In genomic region chr17:27892866-27893769, GRCh38 we compare ENCODE assay signal across 7 cellular contexts. TPM values are rescaled to one million over a fixed set of nuclear protein-coding genes. Genes with fewer than 3 reads are reported as not detected.
DNase-seq lines count a peak whose midpoint lies in the region; ATAC-seq, FAIRE-seq and TF ChIP-seq lines count a peak whose summit lies in the region.

Gene LYRM9, minus strand, starts transcription at chr17:27893365. Its CDS starts 10,671 bp downstream, at chr17:27882694.

- DNase-seq in NCI-H146 treated with DMSO at 0.1 percent for 48 hours (lab: John Stamatoyannopoulos, UW; ENCODE audit: unreplicated experiment): peak; percentile 54
- peak; percentile 93 for DNase-seq in T-helper 2 cell treated with Interferon-gamma antibody and Interleukin-4, amounts not matched to agents 5 μg/mL and 100 μg/mL, for 36 hours (ENCODE audit: low spot score)
- DNase-seq in astrocyte (ENCODE audit: low read depth): peak; percentile 53
- peak; percentile 91 for DNase-seq in hepatic stellate cell (ENCODE audit: low spot score)
- DNase-seq in retina: peak; percentile 93

- peaks cover 25% of the 10 kb centered on the region for H3K27me3 Mint-ChIP-seq in T-helper 2 cell treated with Interferon-gamma antibody and Interleukin-4, amounts not matched to agents 5 μg/mL and 100 μg/mL, for 36 hours (ENCODE audit: low read depth)
- H3K27me3 Mint-ChIP-seq in astrocyte (ENCODE audit: low read depth, unreplicated experiment): peaks cover 5% of the 10 kb centered on the region

- no peaks in the 10 kb centered on the region for H3K9me3 Mint-ChIP-seq in T-helper 2 cell treated with Interferon-gamma antibody and Interleukin-4, amounts not matched to agents 5 μg/mL and 100 μg/mL, for 36 hours
- no peaks in the 10 kb centered on the region for H3K9me3 Mint-ChIP-seq in astrocyte (ENCODE audit: unreplicated experiment)

- H3K4me3 Mint-ChIP-seq in T-helper 2 cell treated with Interferon-gamma antibody and Interleukin-4, amounts not matched to agents 5 μg/mL and 100 μg/mL, for 36 hours: peak within 1 kb of the TSS; percentile 83
- peak within 1 kb of the TSS; percentile 83 for H3K4me3 Mint-ChIP-seq in astrocyte (ENCODE audit: unreplicated experiment)

- peak; percentile 94 for ATAC-seq in HG02852 (IDR thresholded peaks at IDR 0.05; ENCODE audit: unreplicated experiment)

- H2AFZ ChIP-seq in astrocyte (ENCODE audit: low read depth, low read length): peak within 1 kb of the TSS; percentile 89

- peak within 1 kb of the TSS; percentile 92 for H3K4me2 ChIP-seq in astrocyte (ENCODE audit: low read length)

- TF ChIP-seq POLR2A in GM15510 (IDR thresholded peaks at IDR 0.05; ENCODE audit: borderline replicate concordance, extremely low read depth, insufficient read length): peak; percentile 74

- no peak for FAIRE-seq in astrocyte (lab: Jason Lieb, UNC)

- TF ChIP-seq CTCF in astrocyte (IDR thresholded peaks at IDR 0.05; ENCODE audit: insufficient read depth, low read depth, low read length): peak; percentile 65

- peak within 1 kb of the TSS; percentile 67 for H3K27ac Mint-ChIP-seq in T-helper 2 cell treated with Interferon-gamma antibody and Interleukin-4, amounts not matched to agents 5 μg/mL and 100 μg/mL, for 36 hours
- H3K27ac Mint-ChIP-seq in astrocyte (ENCODE audit: unreplicated experiment): peak within 1 kb of the TSS; percentile 59

- peak within 1 kb of the TSS; percentile 81 for H3K9ac ChIP-seq in astrocyte (ENCODE audit: low read length)

- H3K4me1 ChIP-seq in astrocyte (ENCODE audit: insufficient read depth, low read length): peaks cover 3% of the 10 kb centered on the region

- H3K27ac ChIP-seq in astrocyte (ENCODE audit: low read depth, low read length): peak within 1 kb of the TSS; percentile 26

- no peaks in the 10 kb centered on the region for H3K79me2 ChIP-seq in astrocyte (ENCODE audit: insufficient read depth, low read length)

- H3K4me1 Mint-ChIP-seq in T-helper 2 cell treated with Interferon-gamma antibody and Interleukin-4, amounts not matched to agents 5 μg/mL and 100 μg/mL, for 36 hours (ENCODE audit: low read depth): peaks cover 14% of the 10 kb centered on the region
- H3K4me1 Mint-ChIP-seq in astrocyte (ENCODE audit: low read depth, unreplicated experiment): peaks cover 15% of the 10 kb centered on the region

- no peaks in the 10 kb centered on the region for H3K36me3 ChIP-seq in astrocyte (ENCODE audit: insufficient read depth, low read length)

- no peaks in the 10 kb centered on the region for H3K36me3 Mint-ChIP-seq in T-helper 2 cell treated with Interferon-gamma antibody and Interleukin-4, amounts not matched to agents 5 μg/mL and 100 μg/mL, for 36 hours (ENCODE audit: low read depth)
- no peaks in the 10 kb centered on the region for H3K36me3 Mint-ChIP-seq in astrocyte (ENCODE audit: low read depth, unreplicated experiment)

- H4K20me1 ChIP-seq in astrocyte (ENCODE audit: insufficient read depth, low read length): no peaks in the 10 kb centered on the region

- H3K4me3 ChIP-seq in astrocyte (ENCODE audit: insufficient read depth, low read depth, low read length): peak within 1 kb of the TSS; percentile 57

- H3K9me3 ChIP-seq in astrocyte (ENCODE audit: insufficient read depth, low read depth, low read length): no peaks in the 10 kb centered on the region

- peaks cover 11% of the 10 kb centered on the region for H3K27me3 ChIP-seq in astrocyte (ENCODE audit: insufficient read depth, low read length)

RNA-seq across cellular contexts. Expression of gene LYRM9, which starts in this region (rescaled TPM):
- 3.0 and 3.5 TPM in 2 replicates for total RNA-seq in astrocyte

Comparison
In these comparisons a context has a peak if more than half of its experiments do, and no peak if none do; other contexts are left out.
1. Peak in every context shown above with its lines: DNase-seq, ATAC-seq, H3K4me3 ChIP-seq and H3K27ac ChIP-seq.